Comparison of ENCODE assay signal across 24 cellular contexts in the genomic region with DNA sequence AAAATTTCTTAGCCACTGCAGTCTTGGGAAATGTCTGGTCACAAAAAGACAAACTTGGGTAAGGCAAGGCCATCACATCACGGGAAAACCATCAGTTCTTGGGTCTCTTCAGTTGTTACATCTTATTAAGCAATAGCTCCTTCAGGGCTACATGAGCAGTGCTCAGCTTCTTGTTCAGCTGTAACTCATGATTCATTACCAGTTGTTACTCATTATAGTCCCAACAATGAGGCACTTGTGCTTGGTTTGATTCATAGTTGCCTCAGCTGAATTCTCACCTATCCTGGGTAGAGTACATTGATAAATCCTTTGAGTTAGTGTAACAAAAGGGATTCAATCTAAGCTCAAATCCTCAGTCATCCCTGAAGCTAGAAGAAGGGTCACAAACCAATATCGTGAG.
DNase-seq lines count a peak whose midpoint lies in the region; ATAC-seq and TF ChIP-seq lines count a peak whose summit lies in the region.
"Had no signal": no experiment of that assay in that cellular context is flagged by ENCODE, and none has a peak within 500 bp of the region (broad histone marks: within the 10 kb centered on the region; RNA-seq: fewer than 3 reads in every experiment).

No MANE protein-coding gene starts in this region.

- no peaks in the 10 kb centered on the region for H3K36me3 Mint-ChIP-seq in activated CD4-positive, alpha-beta memory T cell treated with anti-CD3 and anti-CD28 coated beads, Interleukin-2, amount 10 ng/mL, durations not matched to agents 7 days and 5 days (ENCODE audit: low read depth)
- H3K36me3 Mint-ChIP-seq: natural killer cell, T-cell had no signal

- H3K4me1 Mint-ChIP-seq in activated CD4-positive, alpha-beta memory T cell treated with anti-CD3 and anti-CD28 coated beads, Interleukin-2, amount 10 ng/mL, durations not matched to agents 7 days and 5 days: no peaks in the 10 kb centered on the region
- H3K4me1 Mint-ChIP-seq: natural killer cell, T-cell had no signal

- no peak for TF ChIP-seq RAD21 in SK-N-SH (IDR thresholded peaks at IDR 0.05; ENCODE audit: low read length)

- no peaks in the 10 kb centered on the region for H3K27me3 ChIP-seq in SK-N-SH (ENCODE audit: insufficient read depth)
- H3K27me3 ChIP-seq in smooth muscle cell (ENCODE audit: low read depth): no peaks in the 10 kb centered on the region
- H3K27me3 ChIP-seq: MG63, ovary, upper lobe of right lung had no signal

- H3K9me3 ChIP-seq in SK-N-SH (no peaks in the 10 kb centered on the region), smooth muscle cell (replicated peaks; ENCODE audit: low read depth) (no peaks in the 10 kb centered on the region)
- H3K9me3 ChIP-seq: MG63, ovary, upper lobe of right lung had no signal

- ATAC-seq in SK-N-SH treated with all-trans-retinoic acid at 6 μM for 48 hours (no peak), HG03571 (IDR thresholded peaks at IDR 0.05; ENCODE audit: unreplicated experiment) (no peak)
- ATAC-seq: activated T-cell treated with anti-CD3 and anti-CD28 coated beads, Interleukin-2, amount 50 U/mL, for 4 hours; left cardiac atrium; natural killer cell; right cardiac atrium; T-cell; upper lobe of right lung had no signal

- DNase-seq in SK-N-SH: no peak
- DNase-seq in SW 1271 (lab: John Stamatoyannopoulos, UW): peak; percentile 22
- peak; percentile 3 for DNase-seq in fibroblast of peridontal ligament (ENCODE audit: extremely low read depth)
- DNase-seq in smooth muscle cell (lab: John Stamatoyannopoulos, UW; ENCODE audit: unreplicated experiment): no peak
- no peak for DNase-seq in activated CD4-positive, alpha-beta memory T cell treated with anti-CD3 and anti-CD28 coated beads, Interleukin-2, amount 10 ng/mL, durations not matched to agents 7 days and 5 days
- DNase-seq in stimulated activated CD4-positive, alpha-beta T cell treated with anti-CD3 and anti-CD28 coated beads, Interleukin-4, amount 100 ng/mL, for 24 hours: no peak
- DNase-seq: activated CD4-positive, alpha-beta T cell treated with anti-CD3 and anti-CD28 coated beads for 1 hour; activated CD8-positive, alpha-beta memory T cell treated with anti-CD3 and anti-CD28 coated beads for 24 hours; activated naive CD4-positive, alpha-beta T cell treated with anti-CD3 and anti-CD28 coated beads, Interleukin-2, amount 50 U/mL, for 16 hours; activated T-cell treated with anti-CD3 and anti-CD28 coated beads, Interleukin-2, amount 50 U/mL, for 4 hours; anterior cingulate cortex; COR-L47; EL; left cardiac atrium; MG63; natural killer cell; NCI-H1436; ovary; right cardiac atrium; Right ventricle myocardium superior; T-cell; upper lobe of right lung had no signal

- H3K4me3 Mint-ChIP-seq in activated CD4-positive, alpha-beta memory T cell treated with anti-CD3 and anti-CD28 coated beads, Interleukin-2, amount 10 ng/mL, durations not matched to agents 7 days and 5 days: no peak overlapping the region
- H3K4me3 Mint-ChIP-seq: activated T-cell treated with anti-CD3 and anti-CD28 coated beads, Interleukin-2, amount 50 U/mL, for 4 hours; natural killer cell; T-cell had no signal

- H2AFZ ChIP-seq in SK-N-SH (ENCODE audit: low read depth): no peak overlapping the region
- no peak overlapping the region for H2AFZ ChIP-seq in smooth muscle cell (ENCODE audit: low read depth)

- H3F3A ChIP-seq in SK-N-SH (replicated peaks; ENCODE audit: insufficient read depth) (peaks cover 7% of the 10 kb centered on the region), smooth muscle cell (ENCODE audit: low read depth) (no peaks in the 10 kb centered on the region)

- H3K9me3 Mint-ChIP-seq in activated CD4-positive, alpha-beta memory T cell treated with anti-CD3 and anti-CD28 coated beads, Interleukin-2, amount 10 ng/mL, durations not matched to agents 7 days and 5 days: no peaks in the 10 kb centered on the region

- H3K79me2 ChIP-seq in SK-N-SH (ENCODE audit: insufficient read depth) (no peaks in the 10 kb centered on the region), smooth muscle cell (ENCODE audit: low read depth) (no peaks in the 10 kb centered on the region)

- 0 out of 2 replicates have a peak, but pooled peaks cover 3% of the 10 kb centered on the region for H3K9me2 ChIP-seq in SK-N-SH

- no peaks in the 10 kb centered on the region for H4K20me1 ChIP-seq in SK-N-SH (ENCODE audit: insufficient read depth)
- H4K20me1 ChIP-seq in smooth muscle cell (ENCODE audit: low read depth): no peaks in the 10 kb centered on the region

- H3K9ac ChIP-seq in SK-N-SH: no peak overlapping the region
- no peak overlapping the region for H3K9ac ChIP-seq in smooth muscle cell (ENCODE audit: low read depth)

- H3K4me1 ChIP-seq in SK-N-SH (ENCODE audit: control insufficient read depth in 1 of 2, insufficient read depth in 2 of 2, low read depth in 1 of 2, low read length in 1 of 2) (no peaks in the 10 kb centered on the region), smooth muscle cell (ENCODE audit: low read depth) (no peaks in the 10 kb centered on the region)
- H3K4me1 ChIP-seq: upper lobe of right lung had no signal

- POLR2A ChIA-PET in SK-N-SH (lab: Yijun Ruan, JAX): no interaction called here
- POLR2A ChIA-PET in activated CD4-positive, alpha-beta memory T cell treated with anti-CD3 and anti-CD28 coated beads, Interleukin-2, amount 10 ng/mL, durations not matched to agents 7 days and 5 days (lab: Charles Lee): no interaction called here

- 40% methylated on average over 2 of the region's 2 CpGs for WGBS in SK-N-SH (ENCODE audit: low lambda C conversion rate)
- 80% methylated on average over 2 of the region's 2 CpGs for WGBS in smooth muscle cell (ENCODE audit: low lambda C conversion rate)

- TF ChIP-seq CTCF in SK-N-SH (IDR thresholded peaks at IDR 0.05) (no peak), smooth muscle cell (IDR thresholded peaks at IDR 0.05; ENCODE audit: borderline replicate concordance, insufficient read depth, poor library complexity, severe bottlenecking) (no peak)

- no peaks in the 10 kb centered on the region for H3K36me3 ChIP-seq in SK-N-SH (replicated peaks in 1 of 2; ENCODE audit: control insufficient read depth in 1 of 2, insufficient read depth in 2 of 2, low read length in 1 of 2)
- H3K36me3 ChIP-seq in smooth muscle cell (ENCODE audit: low read depth): no peaks in the 10 kb centered on the region
- H3K36me3 ChIP-seq: MG63, ovary, upper lobe of right lung had no signal

- CTCF ChIA-PET in SK-N-SH (lab: Yijun Ruan, JAX): no interaction called here
- CTCF ChIA-PET in activated CD4-positive, alpha-beta memory T cell treated with anti-CD3 and anti-CD28 coated beads, Interleukin-2, amount 10 ng/mL, durations not matched to agents 7 days and 5 days (lab: Charles Lee): no interaction called here

- H3K4me2 ChIP-seq in SK-N-SH (no peak overlapping the region), smooth muscle cell (no peak overlapping the region)

- no peak overlapping the region for H3K27ac Mint-ChIP-seq in activated CD4-positive, alpha-beta memory T cell treated with anti-CD3 and anti-CD28 coated beads, Interleukin-2, amount 10 ng/mL, durations not matched to agents 7 days and 5 days
- H3K27ac Mint-ChIP-seq: natural killer cell, T-cell had no signal

- TF ChIP-seq EP300 in SK-N-SH (IDR thresholded peaks at IDR 0.05; ENCODE audit: borderline replicate concordance in 1 of 2, low read depth in 1 of 2, low read length in 1 of 2): no peak

- no peak overlapping the region for H3K4me3 ChIP-seq in SK-N-SH (ENCODE audit: low read depth in 2 of 2, low read length in 1 of 2)
- H3K4me3 ChIP-seq in smooth muscle cell: no peak overlapping the region
- H3K4me3 ChIP-seq: MG63, ovary, upper lobe of right lung had no signal

- no peaks in the 10 kb centered on the region for H3K27me3 Mint-ChIP-seq in activated CD4-positive, alpha-beta memory T cell treated with anti-CD3 and anti-CD28 coated beads, Interleukin-2, amount 10 ng/mL, durations not matched to agents 7 days and 5 days
- H3K27me3 Mint-ChIP-seq: T-cell had no signal

- H3K27ac ChIP-seq in SK-N-SH (ENCODE audit: low read depth in 2 of 2, low read length in 1 of 2): no peak overlapping the region; a peak in 1 of 4 replicates
- peak overlapping the region; percentile 55 for H3K27ac ChIP-seq in smooth muscle cell (ENCODE audit: low read depth)
- H3K27ac ChIP-seq: ovary, upper lobe of right lung had no signal

TF ChIP-seq in SK-N-SH, 30 proteins besides CTCF, POLR2A, EP300 and RAD21:
- TF ChIP-seq TCF12 (IDR thresholded peaks at IDR 0.05) (peak; percentile 42), FOSL2 (IDR thresholded peaks at IDR 0.05; ENCODE audit: borderline replicate concordance, low read depth) (peak; percentile 24; the same call in 1 of the 2 replicates), SIN3A (IDR thresholded peaks at IDR 0.05; ENCODE audit: borderline replicate concordance, low read depth, low read length) (no peak)

TF ChIP-seq in SK-N-SH treated with all-trans-retinoic acid at 6 μM for 48 hours, 23 proteins besides CTCF, POLR2A, EP300 and RAD21:
- TF ChIP-seq, protein P1, sequence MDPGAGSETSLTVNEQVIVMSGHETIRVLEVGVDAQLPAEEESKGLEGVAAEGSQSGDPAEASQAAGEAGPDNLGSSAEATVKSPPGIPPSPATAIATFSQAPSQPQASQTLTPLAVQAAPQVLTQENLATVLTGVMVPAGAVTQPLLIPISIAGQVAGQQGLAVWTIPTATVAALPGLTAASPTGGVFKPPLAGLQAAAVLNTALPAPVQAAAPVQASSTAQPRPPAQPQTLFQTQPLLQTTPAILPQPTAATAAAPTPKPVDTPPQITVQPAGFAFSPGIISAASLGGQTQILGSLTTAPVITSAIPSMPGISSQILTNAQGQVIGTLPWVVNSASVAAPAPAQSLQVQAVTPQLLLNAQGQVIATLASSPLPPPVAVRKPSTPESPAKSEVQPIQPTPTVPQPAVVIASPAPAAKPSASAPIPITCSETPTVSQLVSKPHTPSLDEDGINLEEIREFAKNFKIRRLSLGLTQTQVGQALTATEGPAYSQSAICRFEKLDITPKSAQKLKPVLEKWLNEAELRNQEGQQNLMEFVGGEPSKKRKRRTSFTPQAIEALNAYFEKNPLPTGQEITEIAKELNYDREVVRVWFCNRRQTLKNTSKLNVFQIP (CRISPR knock-in tag; IDR thresholded peaks at IDR 0.05; ENCODE audit: borderline replicate concordance, low read depth): no peak
- TF ChIP-seq TOX (CRISPR knock-in tag; IDR thresholded peaks at IDR 0.05; ENCODE audit: borderline replicate concordance): no peak
TF ChIP-seq in SK-N-SH treated with all-trans-retinoic acid at 6 μM for 48 hours: peak in this region for 0.

Comparison
In these comparisons a context has a peak if more than half of its experiments do, and no peak if none do; other contexts are left out.
1. DNase-seq: peak in SW 1271 (2 of 2) and fibroblast of peridontal ligament (single experiment); none in SK-N-SH (single experiment), smooth muscle cell (single experiment), activated CD4-positive, alpha-beta memory T cell treated with anti-CD3 and anti-CD28 coated beads, Interleukin-2, amount 10 ng/mL, durations not matched to agents 7 days and 5 days (single experiment) and stimulated activated CD4-positive, alpha-beta T cell treated with anti-CD3 and anti-CD28 coated beads, Interleukin-4, amount 100 ng/mL, for 24 hours (single experiment).